Comparison of ENCODE assay signal across 14 cellular contexts in the genomic region with DNA sequence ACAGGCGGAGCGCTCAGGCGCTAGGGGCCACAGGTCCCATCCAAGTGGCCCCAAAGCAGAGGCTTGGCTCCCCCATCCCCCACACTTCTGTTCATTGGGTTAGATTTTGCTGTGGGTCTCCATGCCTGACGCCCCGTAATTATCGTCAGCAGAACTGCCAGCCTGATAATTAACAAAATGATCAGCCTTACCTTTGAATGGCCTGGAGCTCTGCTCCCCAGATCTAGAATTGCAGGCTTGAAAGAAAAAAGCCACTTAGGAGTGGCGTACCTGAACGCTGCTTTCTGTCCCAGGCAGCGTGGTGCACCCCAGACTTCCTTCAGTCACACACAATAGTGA. TPM values are rescaled to one million over a fixed set of nuclear protein-coding genes. Genes with fewer than 3 reads are reported as not detected.
DNase-seq lines count a peak whose midpoint lies in the region; ATAC-seq and TF ChIP-seq lines count a peak whose summit lies in the region.
"Had no signal": no experiment of that assay in that cellular context is flagged by ENCODE, and none has a peak within 500 bp of the region (broad histone marks: within the 10 kb centered on the region; RNA-seq: fewer than 3 reads in every experiment).

No MANE protein-coding gene starts in this region.

- no peak overlapping the region for H4K8ac ChIP-seq in neuronal stem cell (ENCODE audit: low read depth, low read length)

- no peak overlapping the region for H3K14ac ChIP-seq in neuronal stem cell (ENCODE audit: low read length)

- no peaks in the 10 kb centered on the region for H3K36me3 ChIP-seq in KMS-11 (ENCODE audit: insufficient read depth)
- H3K36me3 ChIP-seq in breast epithelium, result no peaks in the 10 kb centered on the region
- peaks cover 66 to 94% of the 10 kb centered on the region in 2 donors for H3K36me3 ChIP-seq in neuronal stem cell (replicated peaks in 1 of 2; ENCODE audit: control insufficient read depth in 2 of 2, insufficient read depth in 2 of 2, low read length in 2 of 2)

- no CpG with 5 or more reads among the region's 9 CpGs for WGBS in neuronal stem cell (ENCODE audit: extremely low coverage in 2 of 2, insufficient read length in 2 of 2, insufficient replicate concordance in 1 of 2), 2 donors

- no peak overlapping the region for H2BK5ac ChIP-seq in neuronal stem cell (ENCODE audit: low read length)

- H3K23ac ChIP-seq in neuronal stem cell (ENCODE audit: low read depth, low read length, poor library complexity), result no peak overlapping the region

- peaks cover 4% of the 10 kb centered on the region for H3K79me1 ChIP-seq in neuronal stem cell (ENCODE audit: low read depth, low read length)

- no peak for DNase-seq in breast epithelium (ENCODE audit: low spot score in 2 of 2)
- DNase-seq in neuronal stem cell (ENCODE audit: low spot score), result no peak
- no peak for DNase-seq in stimulated activated naive CD4-positive, alpha-beta T cell treated with Interleukin-2 at 50 U/mL for 16 hours (lab: John Stamatoyannopoulos, UW)
- DNase-seq: GOT3 had no signal

- no peaks in the 10 kb centered on the region for H3K79me2 ChIP-seq in KMS-11 (ENCODE audit: insufficient read depth, low read depth)

- no peak overlapping the region for H3K4me2 ChIP-seq in KMS-11
- no peak overlapping the region for H3K4me2 ChIP-seq in neuronal stem cell (ENCODE audit: insufficient read depth, low read length, poor library complexity, severe bottlenecking)

- H3K4me1 ChIP-seq in KMS-11 (ENCODE audit: low read depth, poor library complexity, severe bottlenecking) (no peaks in the 10 kb centered on the region), breast epithelium (no peaks in the 10 kb centered on the region), neuronal stem cell (ENCODE audit: control insufficient read depth in 2 of 2, insufficient read depth in 1 of 2, low read depth in 1 of 2, low read length in 2 of 2) (no peaks in the 10 kb centered on the region)
- H3K4me1 ChIP-seq: lower lobe of right lung, right atrium auricular region had no signal

- H3K4ac ChIP-seq in neuronal stem cell (ENCODE audit: low read length), result no peak overlapping the region

- no peak overlapping the region for H2BK12ac ChIP-seq in neuronal stem cell (ENCODE audit: low read length)

- H3K9me3 ChIP-seq in breast epithelium (no peaks in the 10 kb centered on the region), neuronal stem cell (replicated peaks in 1 of 2; ENCODE audit: control insufficient read depth in 2 of 2, insufficient read depth in 1 of 2, low read depth in 1 of 2, low read length in 2 of 2) (no peaks in the 10 kb centered on the region)
- H3K9me3 ChIP-seq: lower lobe of right lung, right atrium auricular region had no signal

- H3K4me3 ChIP-seq in KMS-11 (IDR thresholded peaks at IDR 0.05; ENCODE audit: insufficient read depth, low read depth, low read length), result no peak overlapping the region
- peak overlapping the region in 2 of 3 donors; percentile 22 to 50 for H3K4me3 ChIP-seq in breast epithelium
- no peak overlapping the region for H3K4me3 ChIP-seq in neuronal stem cell (ENCODE audit: low read length in 2 of 2)
- H3K4me3 ChIP-seq: lower lobe of right lung, right atrium auricular region had no signal

- H3K27ac ChIP-seq in C4-2B (no peak overlapping the region), KMS-11 (no peak overlapping the region), breast epithelium (peak overlapping the region; percentile 56 to 74), neuronal stem cell (replicated peaks; ENCODE audit: low read length) (no peak overlapping the region)
- H3K27ac ChIP-seq: right atrium auricular region, WERI-Rb-1 had no signal

- H4K20me1 ChIP-seq in KMS-11 (ENCODE audit: insufficient read depth), result no peaks in the 10 kb centered on the region

- H3K27me3 ChIP-seq in KMS-11 (ENCODE audit: insufficient read depth, low read depth) (no peaks in the 10 kb centered on the region), breast epithelium (no peaks in the 10 kb centered on the region), neuronal stem cell (ENCODE audit: control insufficient read depth in 3 of 3, insufficient read depth in 3 of 3, low read depth in 1 of 3, low read length in 3 of 3) (no peaks in the 10 kb centered on the region)
- H3K27me3 ChIP-seq: right atrium auricular region had no signal

- H3K18ac ChIP-seq in neuronal stem cell (ENCODE audit: low read length), result no peak overlapping the region

- H2AFZ ChIP-seq in KMS-11 (ENCODE audit: low read depth) (no peak overlapping the region), neuronal stem cell (ENCODE audit: low read length) (no peak overlapping the region)

- H3K9ac ChIP-seq in KMS-11 (no peak overlapping the region), neuronal stem cell (ENCODE audit: low read depth, low read length, poor library complexity) (no peak overlapping the region)

- no peak overlapping the region for H2BK15ac ChIP-seq in neuronal stem cell (ENCODE audit: low read length)

- intact Hi-C loops in breast epithelium (cut with DNase I; ENCODE audit: low total_unique reads), result loop anchor here (5.0 kb wide), 1 partner anchor 104 kb away; no protein-coding TSS in a partner anchor

- no peak for ATAC-seq in GM21526 (IDR thresholded peaks at IDR 0.05; ENCODE audit: low FRiP score, unreplicated experiment)
- no peak for ATAC-seq in GM19455 (IDR thresholded peaks at IDR 0.05; ENCODE audit: unreplicated experiment)
- no peak for ATAC-seq in GM18867 (IDR thresholded peaks at IDR 0.05; ENCODE audit: unreplicated experiment)

- H2AK5ac ChIP-seq in neuronal stem cell (ENCODE audit: low read depth, low read length), result peak overlapping the region; percentile 40

- H4K91ac ChIP-seq in neuronal stem cell (ENCODE audit: low read depth, low read length, poor library complexity), result no peak overlapping the region

- no peak overlapping the region for H2BK120ac ChIP-seq in neuronal stem cell (ENCODE audit: low read depth, low read length)

- TF ChIP-seq POLR2A in breast epithelium (IDR thresholded peaks at IDR 0.05), result no peak

- TF ChIP-seq CTCF in C4-2B (conservative IDR thresholded peaks at IDR 0.05) (peak; percentile 80), KMS-11 (conservative IDR thresholded peaks at IDR 0.05; ENCODE audit: low read depth, low read length) (peak; percentile 49), breast epithelium (IDR thresholded peaks at IDR 0.05) (no peak)

RNA-seq across cellular contexts. Expression of gene LRP1-AS, which starts 28.7 kb away (rescaled TPM):
- not detected for total RNA-seq in breast epithelium
- polyA plus RNA-seq in neuronal stem cell (2013, experiment 1 of 2), result not detected
- polyA plus RNA-seq in neuronal stem cell (2013, experiment 2 of 2), result not detected
- total RNA-seq: endothelial cell of umbilical vein; lower lobe of right lung; naive thymus-derived CD8-positive, alpha-beta T cell; right atrium auricular region had no signal
- polyA plus RNA-seq: endothelial cell of umbilical vein; naive thymus-derived CD8-positive, alpha-beta T cell had no signal

RNA-seq across cellular contexts. Expression of gene NXPH4, which starts 40.5 kb away (rescaled TPM):
- total RNA-seq in breast epithelium, result under 1 TPM in 1 of 3 donors, not detected in 2; 0.33 TPM
- 0.26 TPM for polyA plus RNA-seq in neuronal stem cell (2013, experiment 1 of 2)
- 0.29 TPM for polyA plus RNA-seq in neuronal stem cell (2013, experiment 2 of 2)
- total RNA-seq: endothelial cell of umbilical vein, lower lobe of right lung had no signal
- polyA plus RNA-seq: naive thymus-derived CD8-positive, alpha-beta T cell had no signal

RNA-seq across cellular contexts. Expression of gene LRP1, which starts 47.8 kb away (rescaled TPM):
- 100 to 1,000 TPM; 102 to 894 (median 240) TPM for total RNA-seq in breast epithelium
- 13.3 TPM for polyA plus RNA-seq in neuronal stem cell (2013, experiment 1 of 2)
- polyA plus RNA-seq in neuronal stem cell (2013, experiment 2 of 2), result 12.4 TPM

RNA-seq across cellular contexts. Expression of gene SHMT2, which starts 53.4 kb away (rescaled TPM):
- total RNA-seq in breast epithelium, result 10 to 100 TPM; 37.9 to 63.3 (median 46.7) TPM
- polyA plus RNA-seq in neuronal stem cell (2013, experiment 1 of 2), result 117 TPM
- polyA plus RNA-seq in neuronal stem cell (2013, experiment 2 of 2), result 112 TPM

Comparison
In these comparisons a context has a peak if more than half of its experiments do, and no peak if none do; other contexts are left out.
1. H3K27ac ChIP-seq: peak in breast epithelium (2 of 2); none in C4-2B (single experiment), KMS-11 (single experiment) and neuronal stem cell (single experiment).
2. CTCF ChIP-seq: peak in C4-2B (single experiment) and KMS-11 (single experiment); none in breast epithelium (0 of 3).
3. H3K4me3 ChIP-seq: peak in breast epithelium (2 of 3); none in KMS-11 (single experiment) and neuronal stem cell (0 of 2).